9 cellular contexts compared by ENCODE assay signal in the genomic region with DNA sequence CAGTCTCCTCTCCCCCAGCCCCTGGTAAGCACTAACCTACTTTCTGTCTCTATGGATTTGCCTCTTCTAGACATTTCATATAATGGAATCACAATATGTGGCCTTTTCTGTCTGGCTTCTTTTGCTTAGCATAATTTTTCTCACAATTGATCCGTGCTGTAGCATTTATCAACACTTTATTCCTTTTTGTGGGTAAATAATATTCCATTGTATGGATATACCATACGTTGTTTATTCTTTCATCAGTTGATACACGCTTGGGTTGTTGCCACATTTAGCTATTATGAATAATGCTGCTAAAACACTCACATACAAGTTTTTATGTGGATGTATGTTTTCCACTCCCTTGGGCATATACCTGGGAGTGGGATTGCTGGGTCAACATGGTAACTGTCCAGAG. TPM values are rescaled to one million over a fixed set of nuclear protein-coding genes. Genes with fewer than 3 reads are reported as not detected.
"Had no signal": no experiment of that assay in that cellular context is flagged by ENCODE, and none has a peak within 500 bp of the region (broad histone marks: within the 10 kb centered on the region; RNA-seq: fewer than 3 reads in every experiment).

No MANE protein-coding gene starts in this region.

- H3K4me3 ChIP-seq: K562 had no signal

- DNase-seq: IMR-90, KBM-7, KG1 had no signal

- ATAC-seq: HepG2, K562 had no signal

- H3K27ac ChIP-seq: HL-60 had no signal

RNA-seq across cellular contexts. Expression of a gene that starts 25.8 kb away (rescaled TPM):
- polyA plus RNA-seq: IgD-negative memory B cell had no signal

RNA-seq across cellular contexts. Expression of a gene that starts 47.0 kb away (rescaled TPM):
- total RNA-seq: HepG2, HT-29, HT1080, IMR-90, K562 had no signal
- polyA plus RNA-seq: HepG2, IgD-negative memory B cell, IMR-90, K562 had no signal
